Comparison of ENCODE assay signal across 8 cellular contexts in the genomic region with DNA sequence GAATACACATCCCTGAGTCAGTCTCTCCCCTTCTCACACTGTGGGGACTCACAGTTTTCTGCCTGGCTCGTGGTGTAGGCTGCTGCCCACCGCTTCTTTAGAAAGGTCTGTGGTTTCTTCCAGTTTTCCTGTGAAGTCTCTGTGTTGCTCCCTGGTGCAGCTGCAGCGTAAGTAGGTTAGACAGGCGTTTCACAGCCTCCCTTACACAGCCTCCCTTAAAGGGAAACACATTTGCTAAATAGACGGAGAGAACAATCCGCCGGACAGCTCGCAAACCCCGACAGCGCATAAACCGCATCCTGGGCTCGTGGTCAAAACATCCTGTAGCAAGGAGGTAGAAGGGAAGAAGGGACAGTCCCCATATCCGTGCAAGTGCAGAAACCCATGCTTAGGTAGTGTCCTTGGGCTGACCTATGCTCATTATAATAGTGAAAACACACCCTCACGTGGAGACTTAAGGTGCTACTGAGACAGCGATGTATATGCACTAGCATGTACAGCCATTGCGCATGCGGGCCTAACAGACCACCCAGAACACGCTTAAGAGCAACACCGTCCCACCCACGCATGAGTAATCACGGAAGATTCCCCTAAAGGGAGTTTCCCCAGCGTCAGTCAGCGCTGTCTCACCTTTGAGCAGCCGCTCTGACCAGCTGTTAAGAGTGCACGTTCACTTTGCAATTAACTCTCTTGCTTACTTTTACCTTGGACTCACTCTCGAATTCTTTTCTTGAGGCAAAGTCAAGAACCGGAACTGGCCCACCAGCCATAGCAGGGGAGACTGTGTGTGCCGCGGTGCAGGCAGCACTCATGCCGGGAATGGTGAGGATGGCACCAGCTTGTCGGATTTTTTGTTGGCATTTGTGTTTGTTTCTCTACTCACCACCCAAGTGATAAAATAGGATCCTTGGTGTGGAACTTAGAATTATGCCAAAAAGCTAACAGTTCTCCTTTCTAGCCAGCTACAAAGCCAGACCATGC. TPM values are rescaled to one million over a fixed set of nuclear protein-coding genes. Genes with fewer than 3 reads are reported as not detected.
A peak's percentile ranks its signal among the peaks of the same experiment; 100 is the strongest.
DNase-seq lines count a peak whose midpoint lies in the region; ATAC-seq and TF ChIP-seq lines count a peak whose summit lies in the region.

No MANE protein-coding gene starts in this region.

- H3K36me3 Mint-ChIP-seq in Calu3 (ENCODE audit: insufficient read depth, unreplicated experiment): no peaks in the 10 kb centered on the region
- H3K36me3 Mint-ChIP-seq in activated CD8-positive, alpha-beta memory T cell treated with anti-CD3 and anti-CD28 coated beads, Interleukin-2, amount 10 ng/mL, durations not matched to agents 7 days and 5 days: peaks cover 4% of the 10 kb centered on the region

- H3K4me1 ChIP-seq in mucosa of descending colon (ENCODE audit: low read depth) (no peaks in the 10 kb centered on the region), upper lobe of left lung (peaks cover 0 to 11% (median 0%) of the 10 kb centered on the region in 4 donors)

- DNase-seq in Calu3: peak; percentile 18
- peak; percentile 85 for DNase-seq in KBM-7
- peak; percentile 99 for DNase-seq in activated CD8-positive, alpha-beta memory T cell treated with anti-CD3 and anti-CD28 coated beads, Interleukin-2, amount 10 ng/mL, durations not matched to agents 7 days and 5 days
- DNase-seq in mucosa of descending colon: peak; percentile 55 to 81 (median 65)
- DNase-seq in upper lobe of left lung: peak in 1 of 2 donors; percentile 49
- DNase-seq in NCI-H345 treated with DMSO at 0.1 percent for 48 hours (lab: John Stamatoyannopoulos, UW; ENCODE audit: unreplicated experiment): no peak
- no peak for DNase-seq in T1000 (lab: John Stamatoyannopoulos, UW)

- H3K36me3 ChIP-seq in mucosa of descending colon (ENCODE audit: low read depth): no peaks in the 10 kb centered on the region
- no peaks in the 10 kb centered on the region for H3K36me3 ChIP-seq in upper lobe of left lung

- 50 to 72% methylated on average over 30 to 31 of the region's 31 CpGs for WGBS in upper lobe of left lung, 2 donors

- H3K9me3 ChIP-seq in mucosa of descending colon (no peaks in the 10 kb centered on the region), upper lobe of left lung (no peaks in the 10 kb centered on the region)

- peak overlapping the region; percentile 33 for H3K4me3 Mint-ChIP-seq in Calu3 (ENCODE audit: low read depth, unreplicated experiment)
- peak overlapping the region; percentile 68 for H3K4me3 Mint-ChIP-seq in activated CD8-positive, alpha-beta memory T cell treated with anti-CD3 and anti-CD28 coated beads, Interleukin-2, amount 10 ng/mL, durations not matched to agents 7 days and 5 days

- no peak for TF ChIP-seq EP300 in upper lobe of left lung (IDR thresholded peaks at IDR 0.05)

- peak overlapping the region in 1 of 4 donors; percentile 59 for H3K27ac ChIP-seq in upper lobe of left lung

- H3K27me3 ChIP-seq in upper lobe of left lung: no peaks in the 10 kb centered on the region

- in situ Hi-C loops in KBM-7 (cut with MboI; ENCODE audit: low pct_unique_long_range_greater_than_20kb, low sequenced_read_pairs): no loop called here

- intact Hi-C loops in Calu3 (cut with micrococcal nuclease; ENCODE audit: unreplicated experiment) (no loop called here), mucosa of descending colon (cut with DNase I, micrococcal nuclease) (no loop called here)

- TF ChIP-seq POLR2A in upper lobe of left lung (IDR thresholded peaks at IDR 0.05): no peak

- H3K4me3 ChIP-seq in mucosa of descending colon (no peak overlapping the region), upper lobe of left lung (peak overlapping the region in 2 of 4 donors; percentile 9 to 13)

- no peak overlapping the region for H3K27ac Mint-ChIP-seq in Calu3 (ENCODE audit: unreplicated experiment)
- H3K27ac Mint-ChIP-seq in activated CD8-positive, alpha-beta memory T cell treated with anti-CD3 and anti-CD28 coated beads, Interleukin-2, amount 10 ng/mL, durations not matched to agents 7 days and 5 days: peak overlapping the region; percentile 82

- H3K4me1 Mint-ChIP-seq in Calu3 (ENCODE audit: low read depth, unreplicated experiment): peaks cover 24% of the 10 kb centered on the region
- H3K4me1 Mint-ChIP-seq in activated CD8-positive, alpha-beta memory T cell treated with anti-CD3 and anti-CD28 coated beads, Interleukin-2, amount 10 ng/mL, durations not matched to agents 7 days and 5 days: peaks cover 39% of the 10 kb centered on the region

- peak; percentile 89 for ATAC-seq in GM21526 (IDR thresholded peaks at IDR 0.05; ENCODE audit: low FRiP score, unreplicated experiment)
- peak; percentile 91 for ATAC-seq in activated CD8-positive, alpha-beta memory T cell treated with anti-CD3 and anti-CD28 coated beads, Interleukin-2, amount 10 ng/mL, durations not matched to agents 7 days and 5 days
- peak; percentile 90 for ATAC-seq in mucosa of descending colon
- peak; percentile 31 to 66 for ATAC-seq in upper lobe of left lung (ENCODE audit: low FRiP score in 2 of 2)

- peaks cover 95% of the 10 kb centered on the region for H3K27me3 Mint-ChIP-seq in Calu3 (ENCODE audit: unreplicated experiment)
- peaks cover 31% of the 10 kb centered on the region for H3K27me3 Mint-ChIP-seq in activated CD8-positive, alpha-beta memory T cell treated with anti-CD3 and anti-CD28 coated beads, Interleukin-2, amount 10 ng/mL, durations not matched to agents 7 days and 5 days

- peaks cover 2% of the 10 kb centered on the region for H3K9me3 Mint-ChIP-seq in Calu3 (ENCODE audit: low read depth, unreplicated experiment)
- H3K9me3 Mint-ChIP-seq in activated CD8-positive, alpha-beta memory T cell treated with anti-CD3 and anti-CD28 coated beads, Interleukin-2, amount 10 ng/mL, durations not matched to agents 7 days and 5 days (ENCODE audit: low read depth): peaks cover under 1% of the 10 kb centered on the region

- TF ChIP-seq CTCF in Calu3 (IDR thresholded peaks at IDR 0.05; ENCODE audit: unreplicated experiment) (no peak), mucosa of descending colon (IDR thresholded peaks at IDR 0.05) (no peak), upper lobe of left lung (IDR thresholded peaks at IDR 0.05) (no peak)

- CTCF ChIA-PET in Calu3 (lab: Charles Lee): interaction anchor here (0.5 to 1.1 kb wide), 3 partner anchors 22 to 215 kb away, joined by 3 to 8 read pairs (median 3); no protein-coding TSS in a partner anchor
- CTCF ChIA-PET in activated CD8-positive, alpha-beta memory T cell treated with anti-CD3 and anti-CD28 coated beads, Interleukin-2, amount 10 ng/mL, durations not matched to agents 7 days and 5 days (lab: Charles Lee): interaction anchor here (0.8 to 9.7 kb wide), 17 partner anchors 20 to 280 kb away, joined by 3 to 108 read pairs (median 5); partner anchors contain the start of genes ETFB, NKG7, SIGLEC10 and VSIG10L

- BruUV-seq in Calu3 (replicated peaks; lab: Mats Ljungman, UMichigan): no TSS peak

RNA-seq across cellular contexts. Expression of gene SIGLEC8, which starts 16.6 kb away (rescaled TPM):
- total RNA-seq in Calu3 (2022) (not detected in 2 replicates), mucosa of descending colon (1 to 10 TPM in 2 of 3 donors, under 1 TPM in 1; 0.46 to 2.0 (median 1.5) TPM), upper lobe of left lung (1 to 10 TPM in 3 of 6 donors, under 1 TPM in 3; 0.78 to 4.2 (median 1.8) TPM)
- total RNA-seq in activated CD8-positive, alpha-beta memory T cell treated with anti-CD3 and anti-CD28 coated beads, Interleukin-2, amount 10 ng/mL, durations not matched to agents 7 days and 5 days: not detected

RNA-seq across cellular contexts. Expression of gene SIGLEC10, which starts 24.3 kb away (rescaled TPM):
- total RNA-seq in Calu3 (2022) (not detected in 2 replicates), mucosa of descending colon (10 to 100 TPM in 1 of 3 donors, 1 to 10 TPM in 2; 1.3 to 10.8 (median 3.8) TPM), upper lobe of left lung (10 to 100 TPM; 13.2 to 76.5 (median 16.9) TPM)
- total RNA-seq in activated CD8-positive, alpha-beta memory T cell treated with anti-CD3 and anti-CD28 coated beads, Interleukin-2, amount 10 ng/mL, durations not matched to agents 7 days and 5 days: 1 to 10 TPM; 1.4 to 2.1 TPM

RNA-seq across cellular contexts. Expression of gene CEACAM18, which starts 36.6 kb away (rescaled TPM):
- not detected in 2 replicates for total RNA-seq in Calu3 (2022)
- not detected for total RNA-seq in activated CD8-positive, alpha-beta memory T cell treated with anti-CD3 and anti-CD28 coated beads, Interleukin-2, amount 10 ng/mL, durations not matched to agents 7 days and 5 days
- under 1 TPM in 1 of 3 donors, not detected in 2; 0.58 TPM for total RNA-seq in mucosa of descending colon
- total RNA-seq in upper lobe of left lung: not detected

RNA-seq across cellular contexts. Expression of gene C19orf84, which starts 51.3 kb away (rescaled TPM):
- total RNA-seq in Calu3 (2022) (not detected in 2 replicates), mucosa of descending colon (not detected), upper lobe of left lung (1 to 10 TPM in 1 of 6 donors, under 1 TPM in 2, not detected in 3; 0.34 to 2.0 (median 0.40) TPM)
- total RNA-seq in activated CD8-positive, alpha-beta memory T cell treated with anti-CD3 and anti-CD28 coated beads, Interleukin-2, amount 10 ng/mL, durations not matched to agents 7 days and 5 days: not detected

RNA-seq across cellular contexts. Expression of gene LIM2, which starts 53.9 kb away (rescaled TPM):
- total RNA-seq in Calu3 (2022) (not detected in 2 replicates), mucosa of descending colon (not detected), upper lobe of left lung (under 1 TPM in 1 of 6 donors, not detected in 5; 0.29 TPM)
- total RNA-seq in activated CD8-positive, alpha-beta memory T cell treated with anti-CD3 and anti-CD28 coated beads, Interleukin-2, amount 10 ng/mL, durations not matched to agents 7 days and 5 days: under 1 TPM in 1 of 2 experiments, not detected in 1; 0.23 TPM

Comparison
In these comparisons a context has a peak if more than half of its experiments do, and no peak if none do; other contexts are left out.
1. DNase-seq: peak in Calu3 (single experiment), KBM-7 (single experiment), activated CD8-positive, alpha-beta memory T cell treated with anti-CD3 and anti-CD28 coated beads, Interleukin-2, amount 10 ng/mL, durations not matched to agents 7 days and 5 days (single experiment) and mucosa of descending colon (3 of 3); none in NCI-H345 treated with DMSO at 0.1 percent for 48 hours (single experiment) and T1000 (single experiment).
2. Peak in every context shown above with its lines, with median percentiles within 50 percentile points of each other: ATAC-seq.